In genomic region chr6:141552463-141552862, GRCh38 we compare ENCODE assay signal across 8 cellular contexts.
DNase-seq lines count a peak whose midpoint lies in the region; ATAC-seq and TF ChIP-seq lines count a peak whose summit lies in the region.
"Had no signal": no experiment of that assay in that cellular context is flagged by ENCODE, and none has a peak within 500 bp of the region (broad histone marks: within the 10 kb centered on the region; RNA-seq: fewer than 3 reads in every experiment).

No MANE protein-coding gene starts in this region.

- 65 to 72% methylated on average over 1 of the region's 1 CpG for WGBS in upper lobe of left lung, 2 donors

- no peak for TF ChIP-seq CTCF in upper lobe of left lung (IDR thresholded peaks at IDR 0.05)

- no peaks in the 10 kb centered on the region for H3K27me3 ChIP-seq in upper lobe of left lung

- no peak overlapping the region for H3K27ac ChIP-seq in upper lobe of left lung
- H3K27ac ChIP-seq: SK-N-MC had no signal

- peak; percentile 28 for DNase-seq in NCI-H187 treated with DMSO at 0.1 percent for 48 hours (lab: John Stamatoyannopoulos, UW)
- peak; percentile 98 to 99 for DNase-seq in dermis microvascular lymphatic vessel endothelial cell (ENCODE audit: low read depth in 2 of 2)
- DNase-seq in upper lobe of left lung, result no peak
- DNase-seq in NCI-H2227 treated with DMSO at 0.1 percent for 48 hours (lab: John Stamatoyannopoulos, UW), result no peak
- no peak for DNase-seq in germinal center (ENCODE audit: low spot score)

- H3K36me3 ChIP-seq in upper lobe of left lung, result no peaks in the 10 kb centered on the region

- TF ChIP-seq EP300 in upper lobe of left lung (IDR thresholded peaks at IDR 0.05), result peak in 1 of 4 donors; percentile 65

- ATAC-seq in GM19023 (IDR thresholded peaks at IDR 0.05; ENCODE audit: unreplicated experiment) (peak; percentile 72), HG02852 (IDR thresholded peaks at IDR 0.05; ENCODE audit: unreplicated experiment) (peak; percentile 61), upper lobe of left lung (ENCODE audit: low FRiP score in 2 of 2) (peak; percentile 46 to 67)

- peaks cover 0 to 3% (median 0%) of the 10 kb centered on the region in 4 donors for H3K4me1 ChIP-seq in upper lobe of left lung

- no peak for TF ChIP-seq POLR2A in upper lobe of left lung (IDR thresholded peaks at IDR 0.05)

- H3K9me3 ChIP-seq in upper lobe of left lung, result no peaks in the 10 kb centered on the region

- H3K4me3 ChIP-seq in upper lobe of left lung, result no peak overlapping the region
- H3K4me3 ChIP-seq: SK-N-MC had no signal

Comparison
In these comparisons a context has a peak if more than half of its experiments do, and no peak if none do; other contexts are left out.
1. DNase-seq: peak in NCI-H187 treated with DMSO at 0.1 percent for 48 hours (single experiment) and dermis microvascular lymphatic vessel endothelial cell (2 of 2); none in upper lobe of left lung (0 of 2), NCI-H2227 treated with DMSO at 0.1 percent for 48 hours (single experiment) and germinal center (single experiment).
2. Peak in every context shown above with its lines, with median percentiles within 50 percentile points of each other: ATAC-seq.